In genomic region chr11:113417428-113417827, GRCh38 we compare ENCODE assay signal across 1 cellular context.
TF ChIP-seq lines count a peak whose summit lies in the region.

No MANE protein-coding gene starts in this region.

TF ChIP-seq in K562, 482 proteins besides CTCF, POLR2A, EP300 and RAD21 (continued from another document):
- TF ChIP-seq, protein P1, sequence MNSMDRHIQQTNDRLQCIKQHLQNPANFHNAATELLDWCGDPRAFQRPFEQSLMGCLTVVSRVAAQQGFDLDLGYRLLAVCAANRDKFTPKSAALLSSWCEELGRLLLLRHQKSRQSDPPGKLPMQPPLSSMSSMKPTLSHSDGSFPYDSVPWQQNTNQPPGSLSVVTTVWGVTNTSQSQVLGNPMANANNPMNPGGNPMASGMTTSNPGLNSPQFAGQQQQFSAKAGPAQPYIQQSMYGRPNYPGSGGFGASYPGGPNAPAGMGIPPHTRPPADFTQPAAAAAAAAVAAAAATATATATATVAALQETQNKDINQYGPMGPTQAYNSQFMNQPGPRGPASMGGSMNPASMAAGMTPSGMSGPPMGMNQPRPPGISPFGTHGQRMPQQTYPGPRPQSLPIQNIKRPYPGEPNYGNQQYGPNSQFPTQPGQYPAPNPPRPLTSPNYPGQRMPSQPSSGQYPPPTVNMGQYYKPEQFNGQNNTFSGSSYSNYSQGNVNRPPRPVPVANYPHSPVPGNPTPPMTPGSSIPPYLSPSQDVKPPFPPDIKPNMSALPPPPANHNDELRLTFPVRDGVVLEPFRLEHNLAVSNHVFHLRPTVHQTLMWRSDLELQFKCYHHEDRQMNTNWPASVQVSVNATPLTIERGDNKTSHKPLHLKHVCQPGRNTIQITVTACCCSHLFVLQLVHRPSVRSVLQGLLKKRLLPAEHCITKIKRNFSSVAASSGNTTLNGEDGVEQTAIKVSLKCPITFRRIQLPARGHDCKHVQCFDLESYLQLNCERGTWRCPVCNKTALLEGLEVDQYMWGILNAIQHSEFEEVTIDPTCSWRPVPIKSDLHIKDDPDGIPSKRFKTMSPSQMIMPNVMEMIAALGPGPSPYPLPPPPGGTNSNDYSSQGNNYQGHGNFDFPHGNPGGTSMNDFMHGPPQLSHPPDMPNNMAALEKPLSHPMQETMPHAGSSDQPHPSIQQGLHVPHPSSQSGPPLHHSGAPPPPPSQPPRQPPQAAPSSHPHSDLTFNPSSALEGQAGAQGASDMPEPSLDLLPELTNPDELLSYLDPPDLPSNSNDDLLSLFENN (IDR thresholded peaks at IDR 0.05; ENCODE audit: low read depth in 2 of 2, low read length in 2 of 2), result no peak
- peak; percentile 59 for TF ChIP-seq NFIC (IDR thresholded peaks at IDR 0.05)
